In the genomic region with DNA sequence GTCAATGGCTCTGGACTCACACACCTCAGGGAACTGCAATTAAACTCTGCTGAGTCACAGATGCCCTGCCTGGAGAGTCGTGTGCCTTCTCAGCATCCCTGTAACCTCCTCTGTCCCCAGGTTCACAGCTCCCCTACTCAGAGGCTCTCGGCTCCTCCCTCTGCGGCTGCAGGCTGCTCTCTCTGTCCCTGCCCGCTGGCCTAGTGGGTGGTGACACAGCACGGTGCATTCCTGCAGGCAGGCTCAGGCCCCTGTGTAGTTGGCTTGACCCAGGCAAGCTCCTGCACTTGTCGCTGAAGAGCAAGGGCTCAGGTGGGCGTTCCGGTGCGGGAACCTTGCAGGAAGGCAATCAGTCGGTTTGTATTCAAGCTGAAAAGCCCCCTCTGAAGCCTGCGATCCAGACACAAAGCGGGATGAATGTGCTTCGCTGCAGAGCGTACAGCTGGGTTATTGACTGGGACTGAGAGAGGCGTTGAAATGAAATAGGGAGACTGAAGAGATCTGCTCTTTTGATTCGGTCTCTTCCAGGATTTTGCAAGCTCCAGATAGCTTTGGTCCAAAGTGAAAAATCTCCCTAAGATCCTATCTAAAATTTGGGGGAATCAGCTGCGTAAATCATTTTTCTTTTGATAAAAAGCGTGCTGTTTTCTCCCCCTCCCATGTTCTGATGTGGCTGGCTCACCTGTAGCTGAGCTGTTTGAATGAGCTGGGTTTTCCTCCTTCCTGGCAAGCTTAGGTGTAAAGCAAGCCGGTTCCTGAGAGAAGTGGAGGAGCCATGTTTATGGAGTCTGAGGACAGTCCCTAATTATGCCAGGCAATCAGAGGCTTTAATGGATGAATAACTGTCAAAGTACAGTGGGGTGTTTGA, we compare ENCODE assay signal across 9 cellular contexts.
DNase-seq lines count a peak whose midpoint lies in the region; ATAC-seq and TF ChIP-seq lines count a peak whose summit lies in the region.
"Had no signal": no experiment of that assay in that cellular context is flagged by ENCODE, and none has a peak within 500 bp of the region (broad histone marks: within the 10 kb centered on the region; RNA-seq: fewer than 3 reads in every experiment).

No MANE protein-coding gene starts in this region.

- H3K9me3 Mint-ChIP-seq in activated CD8-positive, alpha-beta T cell treated with anti-CD3 and anti-CD28 coated beads, Interleukin-2, amount 10 ng/mL, durations not matched to agents 7 days and 5 days (ENCODE audit: insufficient read depth) = no peaks in the 10 kb centered on the region
- H3K9me3 Mint-ChIP-seq in activated naive CD8-positive, alpha-beta T cell treated with anti-CD3 and anti-CD28 coated beads, Interleukin-2, amount 50 U/mL, for 24 hours = no peaks in the 10 kb centered on the region

- H3K36me3 Mint-ChIP-seq in activated CD8-positive, alpha-beta T cell treated with anti-CD3 and anti-CD28 coated beads, Interleukin-2, amount 10 ng/mL, durations not matched to agents 7 days and 5 days (ENCODE audit: low read depth) = no peaks in the 10 kb centered on the region
- H3K36me3 Mint-ChIP-seq in activated naive CD8-positive, alpha-beta T cell treated with anti-CD3 and anti-CD28 coated beads, Interleukin-2, amount 50 U/mL, for 24 hours (ENCODE audit: low read depth) = no peaks in the 10 kb centered on the region

- TF ChIP-seq POLR2A in uterus (IDR thresholded peaks at IDR 0.05) = no peak

- no peaks in the 10 kb centered on the region for H3K27me3 Mint-ChIP-seq in activated CD8-positive, alpha-beta T cell treated with anti-CD3 and anti-CD28 coated beads, Interleukin-2, amount 10 ng/mL, durations not matched to agents 7 days and 5 days (ENCODE audit: low read depth)
- peaks cover 10% of the 10 kb centered on the region for H3K27me3 Mint-ChIP-seq in activated naive CD8-positive, alpha-beta T cell treated with anti-CD3 and anti-CD28 coated beads, Interleukin-2, amount 50 U/mL, for 24 hours

- POLR2A ChIA-PET in activated CD8-positive, alpha-beta T cell treated with anti-CD3 and anti-CD28 coated beads, Interleukin-2, amount 10 ng/mL, durations not matched to agents 7 days and 5 days (lab: Charles Lee) = interaction anchor here (0.7 kb wide), 1 partner anchor 23 kb away, joined by 3 read pairs; no protein-coding TSS in a partner anchor

- H3K27ac ChIP-seq in layer of hippocampus (ENCODE audit: low read depth, low read length) (peak overlapping the region; percentile 96), uterus (no peak overlapping the region)
- H3K27ac ChIP-seq: SJSA1 had no signal

- in situ Hi-C loops in GM13977 (cut with MboI; ENCODE audit: low pct_unique_long_range_greater_than_20kb, low sequenced_read_pairs, unreplicated experiment) = no loop called here

- no peak overlapping the region for H3K4me3 ChIP-seq in uterus
- H3K4me3 ChIP-seq: SJSA1 had no signal

- H3K4me1 ChIP-seq in uterus = no peaks in the 10 kb centered on the region
- H3K4me1 ChIP-seq: SJSA1 had no signal

- no peak overlapping the region for H3K27ac Mint-ChIP-seq in activated CD8-positive, alpha-beta T cell treated with anti-CD3 and anti-CD28 coated beads, Interleukin-2, amount 10 ng/mL, durations not matched to agents 7 days and 5 days
- no peak overlapping the region for H3K27ac Mint-ChIP-seq in activated naive CD8-positive, alpha-beta T cell treated with anti-CD3 and anti-CD28 coated beads, Interleukin-2, amount 50 U/mL, for 24 hours

- no peaks in the 10 kb centered on the region for H3K9me3 ChIP-seq in uterus
- H3K9me3 ChIP-seq: SJSA1 had no signal

- ATAC-seq in HG02798 (IDR thresholded peaks at IDR 0.05; ENCODE audit: poor library complexity, unreplicated experiment) = peak; percentile 82
- no peak for ATAC-seq in activated CD8-positive, alpha-beta T cell treated with anti-CD3 and anti-CD28 coated beads, Interleukin-2, amount 10 ng/mL, durations not matched to agents 7 days and 5 days
- no peak for ATAC-seq in activated naive CD8-positive, alpha-beta T cell treated with anti-CD3 and anti-CD28 coated beads, Interleukin-2, amount 50 U/mL, for 24 hours

- H3K27me3 ChIP-seq in layer of hippocampus (ENCODE audit: control insufficient read depth, insufficient read depth, low read length) (no peaks in the 10 kb centered on the region), uterus (no peaks in the 10 kb centered on the region)
- H3K27me3 ChIP-seq: SJSA1 had no signal

- intact Hi-C loops in uterus (cut with DNase I; ENCODE audit: low total_unique reads) = no loop called here

- no peak for TF ChIP-seq CTCF in GM13977 (IDR thresholded peaks at IDR 0.05; ENCODE audit: extremely low read depth, insufficient read depth, missing control alignments)
- no peak for TF ChIP-seq CTCF in uterus (IDR thresholded peaks at IDR 0.05)

- H3K36me3 ChIP-seq in uterus = no peaks in the 10 kb centered on the region
- H3K36me3 ChIP-seq: SJSA1 had no signal

- CTCF ChIA-PET in activated CD8-positive, alpha-beta T cell treated with anti-CD3 and anti-CD28 coated beads, Interleukin-2, amount 10 ng/mL, durations not matched to agents 7 days and 5 days (lab: Charles Lee) = interaction anchor here (1.0 to 1.2 kb wide), 2 partner anchors 16 to 17 kb away, joined by 3 to 4 read pairs; no protein-coding TSS in a partner anchor

- no peaks in the 10 kb centered on the region for H3K4me1 Mint-ChIP-seq in activated CD8-positive, alpha-beta T cell treated with anti-CD3 and anti-CD28 coated beads, Interleukin-2, amount 10 ng/mL, durations not matched to agents 7 days and 5 days (ENCODE audit: low read depth)
- H3K4me1 Mint-ChIP-seq in activated naive CD8-positive, alpha-beta T cell treated with anti-CD3 and anti-CD28 coated beads, Interleukin-2, amount 50 U/mL, for 24 hours = no peaks in the 10 kb centered on the region

- H3K4me3 Mint-ChIP-seq in activated CD8-positive, alpha-beta T cell treated with anti-CD3 and anti-CD28 coated beads, Interleukin-2, amount 10 ng/mL, durations not matched to agents 7 days and 5 days = no peak overlapping the region
- H3K4me3 Mint-ChIP-seq in activated naive CD8-positive, alpha-beta T cell treated with anti-CD3 and anti-CD28 coated beads, Interleukin-2, amount 50 U/mL, for 24 hours = no peak overlapping the region

- DNase-seq in C1 segment of cervical spinal cord (lab: John Stamatoyannopoulos, UW) = peak in 13 of 14 donors; percentile 15 to 79 (median 63)
- peak; percentile 89 for DNase-seq in SK-N-DZ (ENCODE audit: low spot score)
- DNase-seq in GM13977 (ENCODE audit: low spot score) = no peak
- no peak for DNase-seq in activated CD8-positive, alpha-beta T cell treated with anti-CD3 and anti-CD28 coated beads, Interleukin-2, amount 10 ng/mL, durations not matched to agents 7 days and 5 days
- DNase-seq in activated naive CD8-positive, alpha-beta T cell treated with anti-CD3 and anti-CD28 coated beads, Interleukin-2, amount 50 U/mL, for 24 hours = no peak
- DNase-seq in uterus = no peak

Comparison
In these comparisons a context has a peak if more than half of its experiments do, and no peak if none do; other contexts are left out.
1. DNase-seq: peak in C1 segment of cervical spinal cord (13 of 14) and SK-N-DZ (single experiment); none in GM13977 (single experiment), activated CD8-positive, alpha-beta T cell treated with anti-CD3 and anti-CD28 coated beads, Interleukin-2, amount 10 ng/mL, durations not matched to agents 7 days and 5 days (single experiment), activated naive CD8-positive, alpha-beta T cell treated with anti-CD3 and anti-CD28 coated beads, Interleukin-2, amount 50 U/mL, for 24 hours (single experiment) and uterus (0 of 2).